In the genomic region with DNA sequence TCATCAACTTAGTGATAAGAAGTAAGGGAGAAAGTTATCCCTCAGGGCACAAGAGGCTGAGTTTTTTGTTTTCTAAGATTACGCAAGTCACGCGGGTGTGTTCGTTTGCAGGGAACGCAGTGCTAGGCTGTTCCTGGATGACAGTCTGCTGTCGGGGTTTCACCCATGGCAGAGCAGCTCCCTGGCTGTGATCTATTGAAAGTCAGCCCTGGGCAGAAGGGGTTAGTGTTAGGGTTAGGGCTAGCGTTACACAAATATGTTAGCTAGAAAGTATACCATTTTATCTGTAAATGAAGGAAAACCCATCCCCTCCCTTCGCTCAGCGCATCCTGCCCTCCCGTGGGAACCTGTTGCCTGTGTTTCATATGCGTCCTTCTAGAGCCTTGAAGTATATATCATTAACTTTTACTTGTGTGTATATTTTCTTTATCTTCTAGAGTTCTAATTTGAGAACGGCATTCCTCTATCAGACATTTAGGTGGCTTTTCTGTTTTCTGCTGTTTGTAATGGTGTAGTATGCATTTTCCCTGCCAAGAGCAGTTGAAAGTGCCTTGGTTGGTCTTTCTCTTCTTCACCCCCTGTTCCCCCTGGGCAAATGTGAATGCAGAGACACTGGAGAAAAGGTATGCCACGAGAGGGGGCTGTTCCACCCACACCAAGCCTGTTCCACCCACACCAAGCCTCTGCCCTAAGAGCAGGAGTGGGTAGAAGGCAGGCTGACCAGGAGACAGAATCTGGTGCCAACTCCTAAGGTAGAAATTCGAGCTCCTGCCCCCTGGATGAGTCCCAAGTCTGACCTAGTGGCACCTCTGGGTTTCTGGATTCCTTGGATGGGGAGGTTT, we compare ENCODE assay signal across 11 cellular contexts. TPM values are rescaled to one million over a fixed set of nuclear protein-coding genes. Genes with fewer than 3 reads are reported as not detected.
DNase-seq lines count a peak whose midpoint lies in the region; ATAC-seq, FAIRE-seq and TF ChIP-seq lines count a peak whose summit lies in the region.
"Had no signal": no experiment of that assay in that cellular context is flagged by ENCODE, and none has a peak within 500 bp of the region (broad histone marks: within the 10 kb centered on the region; RNA-seq: fewer than 3 reads in every experiment).

No MANE protein-coding gene starts in this region.

- H3K4me2 ChIP-seq in K562 (ENCODE audit: insufficient read depth, low read length), result no peak overlapping the region

- no peak for DNase-seq in LNCaP clone FGC (ENCODE audit: low read depth)
- DNase-seq in K562 (ENCODE audit: extremely low read depth in 1 of 4, low spot score in 3 of 4), result no peak
- DNase-seq in memory B cell (ENCODE audit: low spot score in 2 of 2), result peak; percentile 38
- no peak for DNase-seq in stimulated activated CD4-positive, alpha-beta T cell treated with anti-CD3 and anti-CD28 coated beads, Interleukin-1b, Interleukin-23, amount 100 ng/mL, for 48 hours
- no peak for DNase-seq in progenitor cell of endocrine pancreas (ENCODE audit: low spot score, unreplicated experiment)
- DNase-seq: activated CD4-positive, CD25-positive, alpha-beta regulatory T cell treated with anti-CD3 and anti-CD28 coated beads, Interleukin-2, amount 50 U/mL, for 72 hours; NCI-H2227 treated with DMSO at 0.1 percent for 48 hours had no signal

- TF ChIP-seq CTCF in GM12872 (IDR thresholded peaks at IDR 0.05; ENCODE audit: insufficient read depth, low read depth, low read length), result peak; percentile 51
- TF ChIP-seq CTCF in LNCaP clone FGC (IDR thresholded peaks at IDR 0.05; ENCODE audit: control insufficient read depth, extremely low read depth, insufficient read depth), result peak; percentile 31
- peak in 2 of 3 experiments; percentile 12 to 33; a peak in 2 of 6 replicates for TF ChIP-seq CTCF in K562 (IDR thresholded peaks at IDR 0.05 in 2 of 3, conservative IDR thresholded peaks at IDR 0.05 in 1 of 3; ENCODE audit: insufficient read depth in 2 of 3, low read depth in 1 of 3, low read length in 3 of 3)
- TF ChIP-seq CTCF in progenitor cell of endocrine pancreas (IDR thresholded peaks at IDR 0.05; ENCODE audit: unreplicated experiment), result no peak

- no peak overlapping the region for H3K27ac ChIP-seq in K562 (ENCODE audit: extremely low read depth, low read depth, low read length)

- H3K9me1 ChIP-seq in K562 (ENCODE audit: control insufficient read depth, insufficient read depth, low read length), result no peaks in the 10 kb centered on the region

- no peak overlapping the region for H3K9ac ChIP-seq in K562 (ENCODE audit: insufficient read depth in 1 of 2, low read depth in 2 of 2, low read length in 2 of 2)

- no TSS peak for BruUV-seq in K562 (replicated peaks; lab: Mats Ljungman, UMichigan)

- TF ChIP-seq RAD21 in K562 (CRISPR knock-in tag; conservative IDR thresholded peaks at IDR 0.05 in 1 of 2, IDR thresholded peaks at IDR 0.05 in 1 of 2), result peak in 1 of 2 experiments; percentile 9; a peak in 1 of 4 replicates

- peaks cover 0 to 7% of the 10 kb centered on the region in 2 experiments; a peak in 2 of 5 replicates for H3K4me1 ChIP-seq in K562 (replicated peaks in 1 of 2; ENCODE audit: control insufficient read depth in 2 of 2, insufficient read depth in 2 of 2, low read length in 2 of 2)

- no peak for TF ChIP-seq POLR2A in K562 (conservative IDR thresholded peaks at IDR 0.05)

- H3K27ac Mint-ChIP-seq in memory B cell (no peak overlapping the region), progenitor cell of endocrine pancreas (no peak overlapping the region)
- H3K27ac Mint-ChIP-seq: activated naive CD8-positive, alpha-beta T cell had no signal

- H3K4me3 Mint-ChIP-seq in memory B cell (no peak overlapping the region), progenitor cell of endocrine pancreas (ENCODE audit: low read depth) (no peak overlapping the region)
- H3K4me3 Mint-ChIP-seq: activated naive CD8-positive, alpha-beta T cell had no signal

- no peaks in the 10 kb centered on the region for H3K36me3 ChIP-seq in K562 (ENCODE audit: control insufficient read depth, insufficient read depth, low read length)

- in situ Hi-C loops in K562 (cut with MboI), result no loop called here

- no peak for FAIRE-seq in K562 (lab: Jason Lieb, UNC)

- ATAC-seq in K562 (no peak), memory B cell (ENCODE audit: low read depth) (peak; percentile 86), HG02973 (IDR thresholded peaks at IDR 0.05; ENCODE audit: unreplicated experiment) (no peak), GM19463 (IDR thresholded peaks at IDR 0.05; ENCODE audit: unreplicated experiment) (no peak)

- POLR2A ChIA-PET in K562 (lab: Yijun Ruan, JAX), result interaction anchor here (0.5 kb wide), 1 partner anchor 22 kb away, joined by 3 read pairs; no protein-coding TSS in a partner anchor

- intact Hi-C loops in K562 (cut with micrococcal nuclease), result no loop called here

- WGBS in K562 (ENCODE audit: insufficient coverage, low coverage, missing lambda C conversion rate), result 11% methylated on average over 12 of the region's 14 CpGs

- H3K36me3 Mint-ChIP-seq in memory B cell (no peaks in the 10 kb centered on the region), progenitor cell of endocrine pancreas (ENCODE audit: insufficient read depth) (peaks cover 11% of the 10 kb centered on the region)
- H3K36me3 Mint-ChIP-seq: activated naive CD8-positive, alpha-beta T cell had no signal

- no peak overlapping the region for H2AFZ ChIP-seq in K562 (ENCODE audit: low read depth, low read length)

- no peak overlapping the region for H3K4me3 ChIP-seq in LNCaP clone FGC (ENCODE audit: low read depth, low read length)
- no peak overlapping the region for H3K4me3 ChIP-seq in K562

- no peaks in the 10 kb centered on the region for H4K20me1 ChIP-seq in K562 (replicated peaks; ENCODE audit: control insufficient read depth, insufficient read depth, low read length)

- H3K27me3 Mint-ChIP-seq in memory B cell, result no peaks in the 10 kb centered on the region
- no peaks in the 10 kb centered on the region for H3K27me3 Mint-ChIP-seq in progenitor cell of endocrine pancreas
- H3K27me3 Mint-ChIP-seq: activated naive CD8-positive, alpha-beta T cell had no signal

- CTCF ChIA-PET in K562 (lab: Yijun Ruan, JAX; ENCODE audit: low intra/inter-chr PET ratio), result no interaction called here

- peaks cover 0 to 30% of the 10 kb centered on the region in 2 experiments; a peak in 2 of 5 replicates for H3K27me3 ChIP-seq in K562 (ENCODE audit: control insufficient read depth in 2 of 2, insufficient read depth in 2 of 2, low read length in 2 of 2)

- no peaks in the 10 kb centered on the region for H3K9me3 ChIP-seq in K562 (replicated peaks; ENCODE audit: control insufficient read depth, insufficient read depth, low read depth, low read length)

- H3K4me1 Mint-ChIP-seq in memory B cell (no peaks in the 10 kb centered on the region), progenitor cell of endocrine pancreas (ENCODE audit: low read depth) (peaks cover 2% of the 10 kb centered on the region)

- TF ChIP-seq EP300 in K562 (IDR thresholded peaks at IDR 0.05; ENCODE audit: low read length), result no peak

- no peaks in the 10 kb centered on the region for H3K79me2 ChIP-seq in K562 (ENCODE audit: control insufficient read depth, insufficient read depth, low read length)

- H3K9me3 Mint-ChIP-seq in memory B cell (no peaks in the 10 kb centered on the region), progenitor cell of endocrine pancreas (ENCODE audit: low read depth) (no peaks in the 10 kb centered on the region)

TF ChIP-seq in K562, 482 proteins besides CTCF, POLR2A, EP300 and RAD21 (continues in another document):
- TF ChIP-seq SRSF9 (IDR thresholded peaks at IDR 0.05; ENCODE audit: borderline replicate concordance, low read depth, low read length) (no peak), CXXC5 (CRISPR knock-in tag; IDR thresholded peaks at IDR 0.05) (peak; percentile 22; the same call in 1 of the 2 replicates), TOE1 (IDR thresholded peaks at IDR 0.05; ENCODE audit: borderline replicate concordance) (no peak), TOE1 (CRISPR knock-in tag; IDR thresholded peaks at IDR 0.05; ENCODE audit: borderline replicate concordance, low read depth) (no peak), CEBPB (tag; IDR thresholded peaks at IDR 0.05) (peak; percentile 81)
- TF ChIP-seq, protein P1, sequence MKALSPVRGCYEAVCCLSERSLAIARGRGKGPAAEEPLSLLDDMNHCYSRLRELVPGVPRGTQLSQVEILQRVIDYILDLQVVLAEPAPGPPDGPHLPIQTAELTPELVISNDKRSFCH (CRISPR knock-in tag; IDR thresholded peaks at IDR 0.05), result no peak
- TF ChIP-seq, protein P1 (tag; IDR thresholded peaks at IDR 0.05), result no peak
- TF ChIP-seq, protein P2, sequence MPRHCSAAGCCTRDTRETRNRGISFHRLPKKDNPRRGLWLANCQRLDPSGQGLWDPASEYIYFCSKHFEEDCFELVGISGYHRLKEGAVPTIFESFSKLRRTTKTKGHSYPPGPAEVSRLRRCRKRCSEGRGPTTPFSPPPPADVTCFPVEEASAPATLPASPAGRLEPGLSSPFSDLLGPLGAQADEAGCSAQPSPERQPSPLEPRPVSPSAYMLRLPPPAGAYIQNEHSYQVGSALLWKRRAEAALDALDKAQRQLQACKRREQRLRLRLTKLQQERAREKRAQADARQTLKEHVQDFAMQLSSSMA (CRISPR knock-in tag; IDR thresholded peaks at IDR 0.05), result no peak

RNA-seq across cellular contexts. Expression of gene ARMC9, which starts 47.0 kb away (rescaled TPM):
- 4.9 and 5.3 TPM in 2 replicates for total RNA-seq in K562 (2011; cell fraction: chromatin; rRNA removed; ENCODE audit: low replicate concordance)
- 1.4 and 3.0 TPM in 2 replicates for total RNA-seq in K562 (2011; cell fraction: nucleolus; rRNA removed)
- 1.2 and 9.5 TPM in 2 replicates for total RNA-seq in K562 (2011; cell fraction: nucleoplasm; rRNA removed)
- 0.41 and 1.4 TPM in 2 replicates for total RNA-seq in K562 (2014; rRNA removed)
- total RNA-seq in K562 (2014; rRNA removed; fragmentation: Illumina TruSeq; extraction: Trizol), result 0.36 and 1.1 TPM in 2 replicates
- total RNA-seq in K562 (2015; rRNA removed; fragmentation: Illumina TruSeq; extraction: Trizol), result 0.72 and 0.94 TPM in 2 replicates
- 1.0 and 1.1 TPM in 2 replicates for total RNA-seq in K562 (2021)
- polyA plus RNA-seq in K562 (2011; rRNA removed), result 2.0 and 2.3 TPM in 2 replicates
- polyA plus RNA-seq in K562 (2011; cell fraction: cytosol; rRNA removed), result 1.5 and 2.0 TPM in 2 replicates
- 2.6 and 2.7 TPM in 2 replicates for polyA plus RNA-seq in K562 (2011; cell fraction: nucleus; rRNA removed)
- polyA plus RNA-seq in K562 (2012), result 0.94 and 1.9 TPM in 2 replicates
- 1.2 and 1.3 TPM in 2 replicates for polyA plus RNA-seq in K562 (2014; fragmentation: Illumina TruSeq; extraction: Trizol)
- polyA plus RNA-seq in K562 (2014; fragmentation: Nextera tagmentation; extraction: Ambion mirVana), result 1 to 10 TPM in 1 of 2 experiments, under 1 TPM in 1; 0.71 to 1.5 TPM
- 1.2 and 1.5 TPM in 2 replicates for polyA plus RNA-seq in K562 (2014; rRNA removed)
- 2.6 and 3.9 TPM in 2 replicates for polyA minus RNA-seq in K562 (2011; rRNA and poly(A)+ RNA removed)
- polyA minus RNA-seq in K562 (2011; cell fraction: cytosol; rRNA and poly(A)+ RNA removed), result 1.1 TPM in 1 of 2 replicates, not detected in the other
- 1.8 and 2.9 TPM in 2 replicates for polyA minus RNA-seq in K562 (2011; cell fraction: nucleus; rRNA and poly(A)+ RNA removed)
- 40.8 and 41.3 TPM in 2 replicates for total RNA-seq in progenitor cell of endocrine pancreas

Comparison
In these comparisons a context has a peak if more than half of its experiments do, and no peak if none do; other contexts are left out.
1. DNase-seq: peak in memory B cell (2 of 2); none in LNCaP clone FGC (single experiment), K562 (0 of 4), stimulated activated CD4-positive, alpha-beta T cell treated with anti-CD3 and anti-CD28 coated beads, Interleukin-1b, Interleukin-23, amount 100 ng/mL, for 48 hours (single experiment) and progenitor cell of endocrine pancreas (single experiment).